ENCODE assay signal across 16 cellular contexts in genomic region chr5:73612799-73613198, GRCh38. TPM values are rescaled to one million over a fixed set of nuclear protein-coding genes. Genes with fewer than 3 reads are reported as not detected.
DNase-seq lines count a peak whose midpoint lies in the region; ATAC-seq, FAIRE-seq and TF ChIP-seq lines count a peak whose summit lies in the region.
"Had no signal": no experiment of that assay in that cellular context is flagged by ENCODE, and none has a peak within 500 bp of the region (broad histone marks: within the 10 kb centered on the region; RNA-seq: fewer than 3 reads in every experiment).

No MANE protein-coding gene starts in this region.

- TF ChIP-seq EP300 in HepG2 (IDR thresholded peaks at IDR 0.05; ENCODE audit: low read depth in 2 of 2, low read length in 2 of 2), result no peak
- TF ChIP-seq EP300 in HepG2 (CRISPR knock-in tag; IDR thresholded peaks at IDR 0.05; ENCODE audit: borderline replicate concordance), result no peak

- H4K20me1 ChIP-seq in HepG2 (ENCODE audit: insufficient read depth, low read length), result no peaks in the 10 kb centered on the region
- H4K20me1 ChIP-seq: BLaER1 treated with 17β-estradiol and CSF1 and Interleukin-3, amounts not matched to agents 10 nM and 100 nM had no signal

- H3K9me3 ChIP-seq in liver (ENCODE audit: control insufficient read depth in 4 of 4, low read length in 3 of 4) (no peaks in the 10 kb centered on the region), HepG2 (ENCODE audit: low read length) (no peaks in the 10 kb centered on the region), pancreas (no peaks in the 10 kb centered on the region)
- H3K9me3 ChIP-seq: HAP-1 had no signal

- no peak for TF ChIP-seq RAD21 in liver (IDR thresholded peaks at IDR 0.05)
- no peak for TF ChIP-seq RAD21 in HepG2 (CRISPR knock-in tag; IDR thresholded peaks at IDR 0.05)

- H3K4me3 ChIP-seq in liver (ENCODE audit: low read depth in 1 of 3, low read length in 3 of 3), result no peak overlapping the region
- no peak overlapping the region for H3K4me3 ChIP-seq in HepG2 (replicated peaks in 1 of 3; ENCODE audit: insufficient read depth in 1 of 3, low read depth in 2 of 3, low read length in 3 of 3)
- H3K4me3 ChIP-seq in pancreas, result no peak overlapping the region
- H3K4me3 ChIP-seq: BLaER1 treated with 17β-estradiol and CSF1 and Interleukin-3, amounts not matched to agents 10 nM and 100 nM; GM12878; HAP-1; K562 had no signal

- H2AFZ ChIP-seq in HepG2 (ENCODE audit: low read length), result no peak overlapping the region

- ATAC-seq in HepG2 (no peak), esophagus mucosa (peak; percentile 4), pancreas (peak; percentile 70 to 92 (median 84)), GM19455 (IDR thresholded peaks at IDR 0.05; ENCODE audit: unreplicated experiment) (no peak), GM19324 (IDR thresholded peaks at IDR 0.05; ENCODE audit: low FRiP score, unreplicated experiment) (no peak)
- ATAC-seq: GM12878, K562 had no signal

- no peaks in the 10 kb centered on the region for H3K27me3 ChIP-seq in liver (ENCODE audit: control insufficient read depth in 4 of 4, insufficient read depth in 4 of 4, low read length in 3 of 4)
- peaks cover 0 to 2% of the 10 kb centered on the region in 2 experiments; a peak in 1 of 5 replicates for H3K27me3 ChIP-seq in HepG2 (ENCODE audit: control insufficient read depth in 1 of 2, insufficient read depth in 2 of 2, low read length in 2 of 2)
- no peaks in the 10 kb centered on the region for H3K27me3 ChIP-seq in pancreas
- H3K27me3 ChIP-seq: BLaER1 treated with 17β-estradiol and CSF1 and Interleukin-3, amounts not matched to agents 10 nM and 100 nM had no signal

- peaks cover 0 to 9% (median 0%) of the 10 kb centered on the region in 4 donors for H3K4me1 ChIP-seq in liver (ENCODE audit: control insufficient read depth in 4 of 4, insufficient read depth in 4 of 4, low read length in 3 of 4)
- peaks cover 17% of the 10 kb centered on the region for H3K4me1 ChIP-seq in HepG2 (ENCODE audit: insufficient read depth, low read length)
- H3K4me1 ChIP-seq in pancreas, result peaks cover 0 to 15% (median 5%) of the 10 kb centered on the region in 3 donors
- H3K4me1 ChIP-seq: BLaER1 treated with 17β-estradiol and CSF1 and Interleukin-3, amounts not matched to agents 10 nM and 100 nM; HAP-1 had no signal

- POLR2A ChIA-PET in HepG2 (lab: Yijun Ruan, JAX), result interaction anchor here (1.7 to 1.9 kb wide), 2 partner anchors 9 to 11 kb away, joined by 5 to 6 read pairs; no protein-coding TSS in a partner anchor

- CTCF ChIA-PET in HepG2 (lab: Yijun Ruan, JAX; ENCODE audit: low intra/inter-chr PET ratio, low total read pairs), result no interaction called here

- no peaks in the 10 kb centered on the region for H3K79me2 ChIP-seq in HepG2 (ENCODE audit: insufficient read depth, low read length)

- H3K36me3 ChIP-seq in liver (ENCODE audit: control insufficient read depth in 4 of 4, insufficient read depth in 3 of 4, low read depth in 1 of 4, low read length in 3 of 4), result no peaks in the 10 kb centered on the region
- H3K36me3 ChIP-seq in HepG2 (replicated peaks in 1 of 2; ENCODE audit: control insufficient read depth in 1 of 2, insufficient read depth in 2 of 2, low read length in 2 of 2), result no peaks in the 10 kb centered on the region
- no peaks in the 10 kb centered on the region for H3K36me3 ChIP-seq in pancreas
- H3K36me3 ChIP-seq: BLaER1 treated with 17β-estradiol and CSF1 and Interleukin-3, amounts not matched to agents 10 nM and 100 nM; HAP-1 had no signal

- WGBS in liver, result 26% methylated on average over 3 of the region's 3 CpGs
- WGBS in HepG2 (ENCODE audit: low lambda C conversion rate), result 26% methylated on average over 3 of the region's 3 CpGs
- 5 to 9% methylated on average over 3 of the region's 3 CpGs for WGBS in pancreas, 2 donors

- H3K27ac ChIP-seq in liver (ENCODE audit: low read depth in 1 of 2, low read length in 2 of 2) (peak overlapping the region in 1 of 2 donors; percentile 26), HepG2 (ENCODE audit: extremely low read length, insufficient read depth, low read length) (no peak overlapping the region), pancreas (peak overlapping the region in 1 of 4 donors; percentile 3)
- H3K27ac ChIP-seq: BLaER1 treated with 17β-estradiol and CSF1 and Interleukin-3, amounts not matched to agents 10 nM and 100 nM had no signal

- H3K9ac ChIP-seq in liver (ENCODE audit: low read depth in 1 of 2, low read length in 2 of 2) (no peak overlapping the region), HepG2 (ENCODE audit: insufficient read depth, low read depth, low read length) (no peak overlapping the region)
- H3K9ac ChIP-seq: BLaER1 treated with 17β-estradiol and CSF1 and Interleukin-3, amounts not matched to agents 10 nM and 100 nM had no signal

- intact Hi-C loops in HepG2 (cut with micrococcal nuclease; ENCODE audit: unreplicated experiment) (no loop called here), pancreas (cut with DNase I) (no loop called here)

- FAIRE-seq in HepG2 (lab: Jason Lieb, UNC), result no peak
- FAIRE-seq in pancreas (lab: Jason Lieb, UNC), result no peak
- FAIRE-seq: GM12878, H1, K562 had no signal

- DNase-seq in HepG2 (ENCODE audit: low spot score) (no peak), pancreas (no peak), glomerular visceral epithelial cell (ENCODE audit: extremely low spot score) (no peak)
- DNase-seq: 8988T; ACHN; CD4-positive, CD25-positive, alpha-beta regulatory T cell; DMS79 had no signal

- TF ChIP-seq CTCF in liver (IDR thresholded peaks at IDR 0.05; ENCODE audit: low read depth, low read length, missing input control), result no peak
- TF ChIP-seq CTCF in HepG2 (CRISPR knock-in tag; IDR thresholded peaks at IDR 0.05), result no peak
- no peak for TF ChIP-seq CTCF in pancreas (IDR thresholded peaks at IDR 0.05)

- in situ Hi-C loops in HepG2 (cut with HindIII; ENCODE audit: extremely low pct_ligation_motif_present, low pct_unique_long_range_greater_than_20kb), result no loop called here

- no TSS peak for BruUV-seq in HepG2 (replicated peaks; lab: Mats Ljungman, UMichigan)

- H3K4me2 ChIP-seq in HepG2 (ENCODE audit: low read depth, low read length), result no peak overlapping the region
- H3K4me2 ChIP-seq: BLaER1 treated with 17β-estradiol and CSF1 and Interleukin-3, amounts not matched to agents 10 nM and 100 nM had no signal

- no peak for TF ChIP-seq POLR2A in HepG2 (IDR thresholded peaks at IDR 0.05; ENCODE audit: insufficient read depth in 1 of 2, low read depth in 2 of 2, low read length in 2 of 2)

RNA-seq across cellular contexts. Expression of gene ARHGEF28, which starts 13.2 kb away (rescaled TPM):
- 10 to 100 TPM in 1 of 2 donors, 1 to 10 TPM in 1; 2.5 to 13.9 TPM for total RNA-seq in liver
- polyA plus RNA-seq in liver, result 1 to 10 TPM; 1.6 to 4.8 TPM
- total RNA-seq in HepG2 (2016; rRNA removed; fragmentation: Illumina TruSeq; extraction: Trizol), result 34.1 and 36.7 TPM in 2 replicates
- 24.5 and 25.4 TPM in 2 replicates for total RNA-seq in HepG2 (2016; cell fraction: cytosol; rRNA removed; fragmentation: Illumina TruSeq; extraction: Trizol; ENCODE audit: low read depth)
- 31.7 and 34.4 TPM in 2 replicates for total RNA-seq in HepG2 (2016; cell fraction: insoluble cytoplasmic fraction; rRNA removed; fragmentation: Illumina TruSeq; extraction: Trizol)
- 12.5 and 13.4 TPM in 2 replicates for total RNA-seq in HepG2 (2016; cell fraction: membrane; rRNA removed; fragmentation: Illumina TruSeq; extraction: Trizol)
- 68.4 and 71.0 TPM in 2 replicates for total RNA-seq in HepG2 (2016; cell fraction: nucleus; rRNA removed; fragmentation: Illumina TruSeq; extraction: Trizol)
- 15.0 and 17.4 TPM in 2 replicates for polyA plus RNA-seq in HepG2 (2011; rRNA removed)
- 8.9 and 10.6 TPM in 2 replicates for polyA plus RNA-seq in HepG2 (2011; cell fraction: cytosol; rRNA removed)
- 37.6 and 39.6 TPM in 2 replicates for polyA plus RNA-seq in HepG2 (2011; cell fraction: nucleus; rRNA removed)
- polyA plus RNA-seq in HepG2 (2012), result 21.7 and 22.1 TPM in 2 replicates
- 1.3 and 1.4 TPM in 2 replicates for polyA plus RNA-seq in HepG2 (2016; cell fraction: cytosol; fragmentation: Illumina TruSeq; extraction: Trizol; ENCODE audit: low read depth)
- polyA plus RNA-seq in HepG2 (2016; cell fraction: insoluble cytoplasmic fraction; fragmentation: Illumina TruSeq; extraction: Trizol; ENCODE audit: low read depth), result 19.3 and 20.1 TPM in 2 replicates
- 2.5 and 2.8 TPM in 2 replicates for polyA plus RNA-seq in HepG2 (2016; cell fraction: membrane; fragmentation: Illumina TruSeq; extraction: Trizol; ENCODE audit: low read depth)
- polyA plus RNA-seq in HepG2 (2016; cell fraction: nucleus; fragmentation: Illumina TruSeq; extraction: Trizol; ENCODE audit: insufficient read depth, low read depth), result 33.5 and 34.3 TPM in 2 replicates
- 7.5 and 73.0 TPM in 2 replicates for polyA minus RNA-seq in HepG2 (2011; rRNA and poly(A)+ RNA removed; ENCODE audit: low replicate concordance)
- polyA minus RNA-seq in HepG2 (2011; cell fraction: cytosol; rRNA and poly(A)+ RNA removed), result 33.6 and 40.2 TPM in 2 replicates
- polyA minus RNA-seq in HepG2 (2011; cell fraction: nucleus; rRNA and poly(A)+ RNA removed), result 304 and 307 TPM in 2 replicates
- 7.8 TPM for total RNA-seq in esophagus mucosa
- 10 to 100 TPM; 18.2 to 36.2 (median 27.9) TPM for total RNA-seq in pancreas
- 10 to 100 TPM; 14.9 to 20.3 TPM for polyA plus RNA-seq in pancreas
- total RNA-seq: CD4-positive, CD25-positive, alpha-beta regulatory T cell had no signal
- polyA plus RNA-seq: CD4-positive, CD25-positive, alpha-beta regulatory T cell; K562 had no signal

RNA-seq across cellular contexts. Expression of gene UTP15, which starts 47.3 kb away (rescaled TPM):
- 10 to 100 TPM in 1 of 2 donors, 1 to 10 TPM in 1; 7.0 to 18.1 TPM for total RNA-seq in liver
- polyA plus RNA-seq in liver, result 1 to 10 TPM; 3.5 to 3.8 TPM
- 35.8 and 45.2 TPM in 2 replicates for total RNA-seq in HepG2 (2016; rRNA removed; fragmentation: Illumina TruSeq; extraction: Trizol)
- total RNA-seq in HepG2 (2016; cell fraction: cytosol; rRNA removed; fragmentation: Illumina TruSeq; extraction: Trizol; ENCODE audit: low read depth), result 9.3 and 9.4 TPM in 2 replicates
- total RNA-seq in HepG2 (2016; cell fraction: insoluble cytoplasmic fraction; rRNA removed; fragmentation: Illumina TruSeq; extraction: Trizol), result 33.6 and 44.5 TPM in 2 replicates
- total RNA-seq in HepG2 (2016; cell fraction: membrane; rRNA removed; fragmentation: Illumina TruSeq; extraction: Trizol), result 14.1 and 14.4 TPM in 2 replicates
- 58.1 and 62.5 TPM in 2 replicates for total RNA-seq in HepG2 (2016; cell fraction: nucleus; rRNA removed; fragmentation: Illumina TruSeq; extraction: Trizol)
- polyA plus RNA-seq in HepG2 (2011; rRNA removed), result 6.6 and 7.3 TPM in 2 replicates
- polyA plus RNA-seq in HepG2 (2011; cell fraction: cytosol; rRNA removed), result 4.4 and 6.0 TPM in 2 replicates
- polyA plus RNA-seq in HepG2 (2011; cell fraction: nucleus; rRNA removed), result 19.6 and 25.1 TPM in 2 replicates
- 9.0 and 10.2 TPM in 2 replicates for polyA plus RNA-seq in HepG2 (2012)
- polyA plus RNA-seq in HepG2 (2016; cell fraction: cytosol; fragmentation: Illumina TruSeq; extraction: Trizol; ENCODE audit: low read depth), result 1.3 and 1.7 TPM in 2 replicates
- polyA plus RNA-seq in HepG2 (2016; cell fraction: insoluble cytoplasmic fraction; fragmentation: Illumina TruSeq; extraction: Trizol; ENCODE audit: low read depth), result 27.4 and 29.0 TPM in 2 replicates
- 3.1 and 4.2 TPM in 2 replicates for polyA plus RNA-seq in HepG2 (2016; cell fraction: membrane; fragmentation: Illumina TruSeq; extraction: Trizol; ENCODE audit: low read depth)
- 37.7 and 39.2 TPM in 2 replicates for polyA plus RNA-seq in HepG2 (2016; cell fraction: nucleus; fragmentation: Illumina TruSeq; extraction: Trizol; ENCODE audit: insufficient read depth, low read depth)
- 18.6 and 39.5 TPM in 2 replicates for polyA minus RNA-seq in HepG2 (2011; rRNA and poly(A)+ RNA removed; ENCODE audit: low replicate concordance)
- polyA minus RNA-seq in HepG2 (2011; cell fraction: cytosol; rRNA and poly(A)+ RNA removed), result 7.6 and 9.8 TPM in 2 replicates
- polyA minus RNA-seq in HepG2 (2011; cell fraction: nucleus; rRNA and poly(A)+ RNA removed), result 85.7 and 89.2 TPM in 2 replicates
- 16.9 TPM for total RNA-seq in esophagus mucosa
- 1 to 10 TPM; 3.0 to 8.2 (median 6.9) TPM for total RNA-seq in pancreas
- polyA plus RNA-seq in pancreas, result 1 to 10 TPM; 1.9 to 4.5 TPM

RNA-seq across cellular contexts. Expression of gene ANKRA2, which starts 47.4 kb away (rescaled TPM):
- total RNA-seq in liver, result 10 to 100 TPM; 12.9 to 17.0 TPM
- 10 to 100 TPM in 1 of 2 donors, 1 to 10 TPM in 1; 5.9 to 16.2 TPM for polyA plus RNA-seq in liver
- total RNA-seq in HepG2 (2016; rRNA removed; fragmentation: Illumina TruSeq; extraction: Trizol), result 20.4 and 23.6 TPM in 2 replicates
- 3.9 and 5.1 TPM in 2 replicates for total RNA-seq in HepG2 (2016; cell fraction: cytosol; rRNA removed; fragmentation: Illumina TruSeq; extraction: Trizol; ENCODE audit: low read depth)
- 23.6 TPM in 2 replicates for total RNA-seq in HepG2 (2016; cell fraction: insoluble cytoplasmic fraction; rRNA removed; fragmentation: Illumina TruSeq; extraction: Trizol)
- total RNA-seq in HepG2 (2016; cell fraction: membrane; rRNA removed; fragmentation: Illumina TruSeq; extraction: Trizol), result 11.2 and 13.3 TPM in 2 replicates
- 35.7 and 36.1 TPM in 2 replicates for total RNA-seq in HepG2 (2016; cell fraction: nucleus; rRNA removed; fragmentation: Illumina TruSeq; extraction: Trizol)
- polyA plus RNA-seq in HepG2 (2011; rRNA removed), result 29.4 and 33.6 TPM in 2 replicates
- polyA plus RNA-seq in HepG2 (2011; cell fraction: cytosol; rRNA removed), result 10.6 and 13.7 TPM in 2 replicates
- 41.0 and 45.4 TPM in 2 replicates for polyA plus RNA-seq in HepG2 (2011; cell fraction: nucleus; rRNA removed)
- 25.6 and 31.0 TPM in 2 replicates for polyA plus RNA-seq in HepG2 (2012)
- polyA plus RNA-seq in HepG2 (2016; cell fraction: cytosol; fragmentation: Illumina TruSeq; extraction: Trizol; ENCODE audit: low read depth), result 1.8 and 2.9 TPM in 2 replicates
- 19.0 and 20.5 TPM in 2 replicates for polyA plus RNA-seq in HepG2 (2016; cell fraction: insoluble cytoplasmic fraction; fragmentation: Illumina TruSeq; extraction: Trizol; ENCODE audit: low read depth)
- 5.4 and 6.3 TPM in 2 replicates for polyA plus RNA-seq in HepG2 (2016; cell fraction: membrane; fragmentation: Illumina TruSeq; extraction: Trizol; ENCODE audit: low read depth)
- 42.7 and 49.0 TPM in 2 replicates for polyA plus RNA-seq in HepG2 (2016; cell fraction: nucleus; fragmentation: Illumina TruSeq; extraction: Trizol; ENCODE audit: insufficient read depth, low read depth)
- 1.5 and 8.7 TPM in 2 replicates for polyA minus RNA-seq in HepG2 (2011; rRNA and poly(A)+ RNA removed; ENCODE audit: low replicate concordance)
- 11.2 and 12.4 TPM in 2 replicates for polyA minus RNA-seq in HepG2 (2011; cell fraction: cytosol; rRNA and poly(A)+ RNA removed)
- 61.2 and 67.1 TPM in 2 replicates for polyA minus RNA-seq in HepG2 (2011; cell fraction: nucleus; rRNA and poly(A)+ RNA removed)
- 12.9 TPM for total RNA-seq in esophagus mucosa
- 10 to 100 TPM in 2 of 6 donors, 1 to 10 TPM in 4; 6.9 to 15.7 (median 9.6) TPM for total RNA-seq in pancreas
- polyA plus RNA-seq in pancreas, result 10 to 100 TPM; 10.6 to 20.4 TPM

Comparison
In these comparisons a context has a peak if more than half of its experiments do, and no peak if none do; other contexts are left out.
1. ATAC-seq: peak in esophagus mucosa (single experiment) and pancreas (4 of 4); none in HepG2 (single experiment), GM19455 (single experiment) and GM19324 (single experiment).